Comparison of ENCODE assay signal across 33 cellular contexts in genomic region chr1:177464682-177465081, GRCh38.
"Had no signal": no experiment of that assay in that cellular context is flagged by ENCODE, and none has a peak within 500 bp of the region (broad histone marks: within the 10 kb centered on the region; RNA-seq: fewer than 3 reads in every experiment).

No MANE protein-coding gene starts in this region.

- H3K4me1 ChIP-seq: adrenal gland, Peyer's patch, SJSA1 had no signal

- FAIRE-seq: astrocyte, bronchial epithelial cell, TTC549 had no signal

- H3K4me3 Mint-ChIP-seq: activated CD4-positive, alpha-beta T cell treated with anti-CD3 and anti-CD28 coated beads, Interleukin-2, amount 10 ng/mL, durations not matched to agents 24 days and 14 days; activated CD8-positive, alpha-beta T cell treated with anti-CD3 and anti-CD28 coated beads for 36 hours; activated T-cell treated with anti-CD3 and anti-CD28 coated beads, Interleukin-2, amount 50 U/mL, for 72 hours; activated T-helper 17 cell treated with anti-CD3 and anti-CD28 coated beads, Interleukin-2, amount 50 U/mL, for 72 hours; brain; T-helper 1 cell treated with Interleukin-12 subunit alpha and Interleukin-12 subunit beta and Interleukin-4 antibody, amounts not matched to agents 30 μg/mL and 1 μg/mL, for 36 hours; T-helper 2 cell treated with Interferon-gamma antibody and Interleukin-4, amounts not matched to agents 5 μg/mL and 100 μg/mL, for 36 hours had no signal

- H3K27ac ChIP-seq: adrenal gland, Peyer's patch, SJSA1 had no signal

- H3K27me3 ChIP-seq: adrenal gland, Peyer's patch had no signal

- H3K27me3 Mint-ChIP-seq: activated CD4-positive, alpha-beta T cell treated with anti-CD3 and anti-CD28 coated beads, Interleukin-2, amount 10 ng/mL, durations not matched to agents 24 days and 14 days; activated CD8-positive, alpha-beta T cell treated with anti-CD3 and anti-CD28 coated beads for 36 hours; activated T-helper 17 cell treated with anti-CD3 and anti-CD28 coated beads, Interleukin-2, amount 50 U/mL, for 72 hours had no signal

- H3K36me3 ChIP-seq: adrenal gland, Peyer's patch, SJSA1 had no signal

- H3K27ac Mint-ChIP-seq: activated CD4-positive, alpha-beta T cell treated with anti-CD3 and anti-CD28 coated beads, Interleukin-2, amount 10 ng/mL, durations not matched to agents 24 days and 14 days; activated CD8-positive, alpha-beta T cell treated with anti-CD3 and anti-CD28 coated beads for 36 hours; activated naive CD4-positive, alpha-beta T cell treated with anti-CD3 and anti-CD28 coated beads, Interleukin-2, amount 50 U/mL, for 72 hours; activated T-cell treated with anti-CD3 and anti-CD28 coated beads, Interleukin-2, amount 50 U/mL, for 72 hours; activated T-helper 17 cell treated with anti-CD3 and anti-CD28 coated beads, Interleukin-2, amount 50 U/mL, for 72 hours; brain; T-helper 1 cell treated with Interleukin-12 subunit alpha and Interleukin-12 subunit beta and Interleukin-4 antibody, amounts not matched to agents 30 μg/mL and 1 μg/mL, for 36 hours; T-helper 2 cell treated with Interferon-gamma antibody and Interleukin-4, amounts not matched to agents 5 μg/mL and 100 μg/mL, for 36 hours had no signal

- H3K9me3 ChIP-seq: adrenal gland, Peyer's patch, SJSA1, SK-N-SH had no signal

- H3K4me1 Mint-ChIP-seq: activated CD4-positive, alpha-beta T cell treated with anti-CD3 and anti-CD28 coated beads, Interleukin-2, amount 10 ng/mL, durations not matched to agents 24 days and 14 days; activated T-helper 17 cell treated with anti-CD3 and anti-CD28 coated beads, Interleukin-2, amount 50 U/mL, for 72 hours had no signal

- DNase-seq: activated CD4-positive, alpha-beta T cell treated with anti-CD3 and anti-CD28 coated beads, Interleukin-2, amount 10 ng/mL, durations not matched to agents 24 days and 14 days; activated CD4-positive, alpha-beta T cell treated with anti-CD3 and anti-CD28 coated beads, Interleukin-2, amount 50 U/mL, for 4 hours; activated CD8-positive, alpha-beta T cell treated with anti-CD3 and anti-CD28 coated beads for 36 hours; activated effector memory CD4-positive, alpha-beta T cell treated with anti-CD3 and anti-CD28 coated beads, Interleukin-2, amount 50 U/mL, for 16 hours; activated naive CD4-positive, alpha-beta T cell; activated T-cell treated with anti-CD3 and anti-CD28 coated beads, Interleukin-2, amount 50 U/mL, for 1 hour; activated T-cell treated with anti-CD3 and anti-CD28 coated beads, Interleukin-2, amount 50 U/mL, for 72 hours; adrenal gland; caudate nucleus; cerebellar nuclear complex; Karpas-422; KBM-7; NCI-H1417 treated with DMSO at 0.1 percent for 48 hours; NCI-H187 treated with DMSO at 0.1 percent for 48 hours; NCI-H2081; NCI-H2171; NCI-H510A; NCI-H526; NK-92 treated with Interleukin-12 subunit alpha and Interleukin-12 subunit beta, amount 100 ng/mL, for 24 hours; PC-3; Peyer's patch; RPMI8226; SHP77 treated with DMSO at 0.1 percent for 48 hours; SK-N-SH had no signal

- H3K36me3 Mint-ChIP-seq: brain had no signal

- ATAC-seq: activated CD8-positive, alpha-beta T cell treated with anti-CD3 and anti-CD28 coated beads for 36 hours; activated naive CD4-positive, alpha-beta T cell treated with anti-CD3 and anti-CD28 coated beads, Interleukin-2, amount 50 U/mL, for 72 hours; activated T-cell treated with anti-CD3 and anti-CD28 coated beads, Interleukin-2, amount 50 U/mL, for 72 hours; activated T-helper 17 cell treated with anti-CD3 and anti-CD28 coated beads, Interleukin-2, amount 50 U/mL, for 72 hours; PC-3 had no signal

- H3K4me2 ChIP-seq: SK-N-SH had no signal

- H3K9me3 Mint-ChIP-seq: activated CD4-positive, alpha-beta T cell treated with anti-CD3 and anti-CD28 coated beads, Interleukin-2, amount 10 ng/mL, durations not matched to agents 24 days and 14 days; brain; T-helper 1 cell treated with Interleukin-12 subunit alpha and Interleukin-12 subunit beta and Interleukin-4 antibody, amounts not matched to agents 30 μg/mL and 1 μg/mL, for 36 hours had no signal

- H3K9ac ChIP-seq: SK-N-SH had no signal

- H3K4me3 ChIP-seq: adrenal gland, Peyer's patch, SJSA1 had no signal
